Comparison of ENCODE assay signal across 4 cellular contexts in the genomic region with DNA sequence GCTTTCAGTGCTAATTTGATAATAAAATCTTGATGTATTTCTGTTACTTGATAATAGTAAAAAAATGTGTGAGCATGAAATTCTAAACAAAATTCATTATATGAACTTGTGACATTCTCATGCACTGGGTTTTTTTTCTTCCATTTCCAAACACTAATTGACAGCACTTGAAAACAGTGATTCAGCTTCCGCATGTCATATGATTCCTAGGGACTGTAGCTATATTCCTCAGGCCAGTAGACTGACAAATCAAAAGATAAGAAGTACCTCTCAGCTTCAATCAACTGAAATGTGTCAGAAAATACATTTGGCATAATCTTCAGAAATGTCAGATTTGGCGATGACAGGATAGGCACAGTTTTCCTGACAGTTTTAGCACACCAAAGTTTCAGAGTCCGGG.
A peak's percentile ranks its signal among the peaks of the same experiment; 100 is the strongest.
TF ChIP-seq lines count a peak whose summit lies in the region.

No MANE protein-coding gene starts in this region.

TF ChIP-seq in SK-N-SH treated with all-trans-retinoic acid at 6 μM for 48 hours, 23 proteins besides CTCF, POLR2A, EP300 and RAD21:
- TF ChIP-seq SNAI2 (CRISPR knock-in tag; IDR thresholded peaks at IDR 0.05) = no peak
- peak; percentile 22; the same call in 1 of the 2 replicates for TF ChIP-seq ISL1 (CRISPR knock-in tag; IDR thresholded peaks at IDR 0.05)

TF ChIP-seq in SK-N-SH, 30 proteins besides CTCF, POLR2A, EP300 and RAD21:
- TF ChIP-seq IRF3 (IDR thresholded peaks at IDR 0.05; ENCODE audit: low read depth, low read length) (no peak), FOSL2 (IDR thresholded peaks at IDR 0.05; ENCODE audit: borderline replicate concordance, low read depth) (no peak), NRF1 (IDR thresholded peaks at IDR 0.05; ENCODE audit: low read depth, low read length) (no peak), GATA2 (CRISPR knock-in tag; IDR thresholded peaks at IDR 0.05) (no peak), ZBTB33 (IDR thresholded peaks at IDR 0.05; ENCODE audit: borderline replicate concordance, low read depth) (no peak), RCOR1 (IDR thresholded peaks at IDR 0.05; ENCODE audit: low read length) (no peak), EZH2phosphoT487 (IDR thresholded peaks at IDR 0.05; ENCODE audit: borderline replicate concordance, low read depth) (no peak), CHD2 (IDR thresholded peaks at IDR 0.05; ENCODE audit: low read length, partially characterized antibody) (no peak)
- TF ChIP-seq, protein P1, sequence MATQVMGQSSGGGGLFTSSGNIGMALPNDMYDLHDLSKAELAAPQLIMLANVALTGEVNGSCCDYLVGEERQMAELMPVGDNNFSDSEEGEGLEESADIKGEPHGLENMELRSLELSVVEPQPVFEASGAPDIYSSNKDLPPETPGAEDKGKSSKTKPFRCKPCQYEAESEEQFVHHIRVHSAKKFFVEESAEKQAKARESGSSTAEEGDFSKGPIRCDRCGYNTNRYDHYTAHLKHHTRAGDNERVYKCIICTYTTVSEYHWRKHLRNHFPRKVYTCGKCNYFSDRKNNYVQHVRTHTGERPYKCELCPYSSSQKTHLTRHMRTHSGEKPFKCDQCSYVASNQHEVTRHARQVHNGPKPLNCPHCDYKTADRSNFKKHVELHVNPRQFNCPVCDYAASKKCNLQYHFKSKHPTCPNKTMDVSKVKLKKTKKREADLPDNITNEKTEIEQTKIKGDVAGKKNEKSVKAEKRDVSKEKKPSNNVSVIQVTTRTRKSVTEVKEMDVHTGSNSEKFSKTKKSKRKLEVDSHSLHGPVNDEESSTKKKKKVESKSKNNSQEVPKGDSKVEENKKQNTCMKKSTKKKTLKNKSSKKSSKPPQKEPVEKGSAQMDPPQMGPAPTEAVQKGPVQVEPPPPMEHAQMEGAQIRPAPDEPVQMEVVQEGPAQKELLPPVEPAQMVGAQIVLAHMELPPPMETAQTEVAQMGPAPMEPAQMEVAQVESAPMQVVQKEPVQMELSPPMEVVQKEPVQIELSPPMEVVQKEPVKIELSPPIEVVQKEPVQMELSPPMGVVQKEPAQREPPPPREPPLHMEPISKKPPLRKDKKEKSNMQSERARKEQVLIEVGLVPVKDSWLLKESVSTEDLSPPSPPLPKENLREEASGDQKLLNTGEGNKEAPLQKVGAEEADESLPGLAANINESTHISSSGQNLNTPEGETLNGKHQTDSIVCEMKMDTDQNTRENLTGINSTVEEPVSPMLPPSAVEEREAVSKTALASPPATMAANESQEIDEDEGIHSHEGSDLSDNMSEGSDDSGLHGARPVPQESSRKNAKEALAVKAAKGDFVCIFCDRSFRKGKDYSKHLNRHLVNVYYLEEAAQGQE (IDR thresholded peaks at IDR 0.05; ENCODE audit: low read depth, low read length) = no peak

TF ChIP-seq in endothelial cell of umbilical vein, 7 proteins besides CTCF, POLR2A, EP300 and RAD21:
- TF ChIP-seq EZH2 (IDR thresholded peaks at IDR 0.05; ENCODE audit: borderline replicate concordance, low read depth, low read length, severe bottlenecking) (no peak), POLR2AphosphoS5 (IDR thresholded peaks at IDR 0.05; ENCODE audit: insufficient read depth, low read depth, low read length) (no peak), JUN (IDR thresholded peaks at IDR 0.05; ENCODE audit: borderline replicate concordance, insufficient read depth, insufficient read length, low read depth) (no peak), MYC (IDR thresholded peaks at IDR 0.05; ENCODE audit: low read depth, low read length) (no peak), FOS (IDR thresholded peaks at IDR 0.05; ENCODE audit: borderline replicate concordance, insufficient read depth, low read length) (no peak), GATA2 (IDR thresholded peaks at IDR 0.05; ENCODE audit: insufficient read depth, insufficient read length, low read depth, low read length) (no peak)
- TF ChIP-seq, protein P2, sequence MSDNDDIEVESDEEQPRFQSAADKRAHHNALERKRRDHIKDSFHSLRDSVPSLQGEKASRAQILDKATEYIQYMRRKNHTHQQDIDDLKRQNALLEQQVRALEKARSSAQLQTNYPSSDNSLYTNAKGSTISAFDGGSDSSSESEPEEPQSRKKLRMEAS (IDR thresholded peaks at IDR 0.05; ENCODE audit: insufficient read depth, insufficient read length) = no peak

TF ChIP-seq in neural cell, 6 proteins besides CTCF, POLR2A, EP300 and RAD21 (continued from another document):
- TF ChIP-seq, protein P1 (IDR thresholded peaks at IDR 0.05; ENCODE audit: borderline replicate concordance) = no peak
- TF ChIP-seq MXI1 (conservative IDR thresholded peaks at IDR 0.05; ENCODE audit: poor library complexity, severe bottlenecking) = no peak
